In genomic region chr2:12073217-12073852, GRCh38 we compare ENCODE assay signal across 23 cellular contexts.
A peak's percentile ranks its signal among the peaks of the same experiment; 100 is the strongest.
DNase-seq lines count a peak whose midpoint lies in the region; ATAC-seq and TF ChIP-seq lines count a peak whose summit lies in the region.
"Had no signal": no experiment of that assay in that cellular context is flagged by ENCODE, and none has a peak within 500 bp of the region (broad histone marks: within the 10 kb centered on the region; RNA-seq: fewer than 3 reads in every experiment).

No MANE protein-coding gene starts in this region.

- H3K9me3 Mint-ChIP-seq in memory B cell = no peaks in the 10 kb centered on the region
- H3K9me3 Mint-ChIP-seq: CD4-positive, alpha-beta memory T cell had no signal

- H3K36me3 ChIP-seq in GM06990 (ENCODE audit: control insufficient read depth, insufficient read depth, low read length) (no peaks in the 10 kb centered on the region), SU-DHL-6 (ENCODE audit: low read length) (no peaks in the 10 kb centered on the region), A673 (ENCODE audit: insufficient read depth, low read length, poor library complexity, severe bottlenecking) (no peaks in the 10 kb centered on the region)
- H3K36me3 ChIP-seq: Peyer's patch had no signal

- ATAC-seq in GM18867 (IDR thresholded peaks at IDR 0.05; ENCODE audit: unreplicated experiment) (peak; percentile 38), memory B cell (ENCODE audit: low read depth) (no peak), HG03095 (IDR thresholded peaks at IDR 0.05; ENCODE audit: unreplicated experiment) (no peak), HG03439 (IDR thresholded peaks at IDR 0.05; ENCODE audit: unreplicated experiment) (no peak)

- no peaks in the 10 kb centered on the region for H4K20me1 ChIP-seq in SU-DHL-6 (ENCODE audit: low read depth, low read length)

- TF ChIP-seq CTCF in GM06990 (IDR thresholded peaks at IDR 0.05; ENCODE audit: insufficient read depth, low read length, poor library complexity, severe bottlenecking) = no peak
- no peak for TF ChIP-seq CTCF in SU-DHL-6 (IDR thresholded peaks at IDR 0.05; ENCODE audit: insufficient read depth, low read length, poor library complexity, severe bottlenecking)
- TF ChIP-seq CTCF in A673 (conservative IDR thresholded peaks at IDR 0.05; ENCODE audit: low read depth, low read length) = no peak

- DNase-seq in GM06990 (ENCODE audit: extremely low read depth, insufficient read length) = no peak
- no peak for DNase-seq in memory B cell (ENCODE audit: low spot score in 2 of 2)
- DNase-seq in A673 (ENCODE audit: low spot score) = no peak
- no peak for DNase-seq in activated CD4-positive, CD25-positive, alpha-beta regulatory T cell (lab: John Stamatoyannopoulos, UW)
- DNase-seq: AML-193, COR-L47, HCEC 1CT, NCI-H1092, NCI-H1417 treated with DMSO at 0.1 percent for 48 hours, NCI-H1694 treated with DMSO at 0.1 percent for 48 hours, NCI-H2081 treated with DMSO at 0.1 percent for 48 hours, NCI-H2171, NCI-H226, NCI-H510A, NCI-H69, Peyer's patch, SHP77 treated with DMSO at 0.1 percent for 48 hours had no signal

- no peaks in the 10 kb centered on the region for H3K36me3 Mint-ChIP-seq in memory B cell
- H3K36me3 Mint-ChIP-seq: CD4-positive, alpha-beta memory T cell had no signal

- peak overlapping the region; percentile 22 for H3K27ac Mint-ChIP-seq in memory B cell

- H3K27me3 ChIP-seq in GM06990 (replicated peaks; ENCODE audit: control insufficient read depth, insufficient read depth, low read length) = no peaks in the 10 kb centered on the region
- H3K27me3 ChIP-seq in SU-DHL-6 (ENCODE audit: low read length) = no peaks in the 10 kb centered on the region
- H3K27me3 ChIP-seq in A673 (replicated peaks; ENCODE audit: insufficient read depth, low read depth, low read length, poor library complexity) = no peaks in the 10 kb centered on the region
- H3K27me3 ChIP-seq: Peyer's patch had no signal

- H3K9me2 ChIP-seq in SU-DHL-6 (replicated peaks; ENCODE audit: insufficient read depth, low read length) = no peaks in the 10 kb centered on the region

- peaks cover 9% of the 10 kb centered on the region; the same call in 1 of the 2 replicates for H3F3A ChIP-seq in SU-DHL-6 (ENCODE audit: insufficient read depth)

- H3K9me3 ChIP-seq in SU-DHL-6 (ENCODE audit: insufficient read depth, low read length) (no peaks in the 10 kb centered on the region), A673 (ENCODE audit: low read depth, low read length, poor library complexity, severe bottlenecking) (no peaks in the 10 kb centered on the region)
- H3K9me3 ChIP-seq: Peyer's patch had no signal

- CTCF ChIA-PET in A673 (lab: Charles Lee) = no interaction called here

- H3K27me3 Mint-ChIP-seq in memory B cell = no peaks in the 10 kb centered on the region
- H3K27me3 Mint-ChIP-seq: CD4-positive, alpha-beta memory T cell had no signal

- BruUV-seq in A673 (replicated peaks; lab: Mats Ljungman, UMichigan) = no TSS peak

- no peaks in the 10 kb centered on the region for H3K79me2 ChIP-seq in SU-DHL-6 (ENCODE audit: insufficient read depth, low read length)

- H3K27ac ChIP-seq in SU-DHL-6 (ENCODE audit: low read depth, low read length) (no peak overlapping the region), A673 (ENCODE audit: low read depth, low read length, poor library complexity, severe bottlenecking) (no peak overlapping the region)
- H3K27ac ChIP-seq: Peyer's patch, SK-N-MC had no signal

- intact Hi-C loops in A673 (cut with micrococcal nuclease; ENCODE audit: unreplicated experiment) = no loop called here

- peaks cover 38% of the 10 kb centered on the region for H3K4me1 Mint-ChIP-seq in memory B cell

- H3K4me3 ChIP-seq in GM06990 (replicated peaks; ENCODE audit: low read depth, low read length) (peak overlapping the region; percentile 45), SU-DHL-6 (ENCODE audit: insufficient read depth, low read length, poor library complexity, severe bottlenecking) (no peak overlapping the region), A673 (ENCODE audit: low read depth, low read length, poor library complexity, severe bottlenecking) (no peak overlapping the region)
- H3K4me3 ChIP-seq: Peyer's patch, SK-N-MC had no signal

- H2AFZ ChIP-seq in SU-DHL-6 (ENCODE audit: low read depth, low read length, severe bottlenecking) = peak overlapping the region; percentile 29

- no peak overlapping the region for H3K9ac ChIP-seq in SU-DHL-6 (ENCODE audit: low read length)

- POLR2A ChIA-PET in A673 (lab: Charles Lee; ENCODE audit: low non-redundant PET) = no interaction called here

- no peak overlapping the region for H3K4me2 ChIP-seq in SU-DHL-6 (ENCODE audit: low read depth, low read length, poor library complexity, severe bottlenecking)

- H3K4me3 Mint-ChIP-seq in memory B cell = peak overlapping the region; percentile 25
- H3K4me3 Mint-ChIP-seq: CD4-positive, alpha-beta memory T cell had no signal

- peaks cover 16% of the 10 kb centered on the region for H3K4me1 ChIP-seq in A673 (ENCODE audit: insufficient read depth, low read length, poor library complexity, severe bottlenecking)
- H3K4me1 ChIP-seq: Peyer's patch had no signal
